ENCODE assay signal across 18 cellular contexts in genomic region chr3:109018828-109019227, GRCh38.
DNase-seq lines count a peak whose midpoint lies in the region; ATAC-seq and TF ChIP-seq lines count a peak whose summit lies in the region.
"Had no signal": no experiment of that assay in that cellular context is flagged by ENCODE, and none has a peak within 500 bp of the region (broad histone marks: within the 10 kb centered on the region; RNA-seq: fewer than 3 reads in every experiment).

No MANE protein-coding gene starts in this region.

- no peaks in the 10 kb centered on the region for H3K9me3 ChIP-seq in body of pancreas
- H3K9me3 ChIP-seq: esophagus squamous epithelium, left lung, vagina had no signal

- H3K27ac Mint-ChIP-seq in activated CD8-positive, alpha-beta T cell treated with anti-CD3 and anti-CD28 coated beads for 36 hours, result no peak overlapping the region
- H3K27ac Mint-ChIP-seq: activated B cell treated with CpG ODN at 0.5 μM for 24 hours; CD14-positive monocyte; naive B cell; stimulated activated effector memory CD8-positive, alpha-beta T cell treated with anti-CD3 and anti-CD28 coated beads, Interleukin-12 subunit alpha, Interleukin-12 subunit beta, amount 100 ng/mL, for 72 hours had no signal

- peaks cover 8% of the 10 kb centered on the region for H3K27me3 Mint-ChIP-seq in activated CD8-positive, alpha-beta T cell treated with anti-CD3 and anti-CD28 coated beads for 36 hours

- CTCF ChIA-PET in GM10248 (lab: Yijun Ruan, JAX), result interaction anchor here (0.7 to 1.6 kb wide), 13 partner anchors 9 to 541 kb away, joined by 3 to 5 read pairs (median 4); no protein-coding TSS in a partner anchor
- CTCF ChIA-PET in activated CD8-positive, alpha-beta T cell treated with anti-CD3 and anti-CD28 coated beads for 36 hours (lab: Charles Lee), result interaction anchor here (0.8 to 1.0 kb wide), 3 partner anchors 8 to 64 kb away, joined by 3 read pairs; no protein-coding TSS in a partner anchor

- H3K9me3 Mint-ChIP-seq in activated CD8-positive, alpha-beta T cell treated with anti-CD3 and anti-CD28 coated beads for 36 hours, result no peaks in the 10 kb centered on the region
- H3K9me3 Mint-ChIP-seq: activated B cell treated with CpG ODN at 0.5 μM for 24 hours; naive B cell; stimulated activated effector memory CD8-positive, alpha-beta T cell treated with anti-CD3 and anti-CD28 coated beads, Interleukin-12 subunit alpha, Interleukin-12 subunit beta, amount 100 ng/mL, for 72 hours had no signal

- H3K36me3 ChIP-seq in body of pancreas (replicated peaks in 1 of 2; ENCODE audit: insufficient read depth in 1 of 2, low read depth in 2 of 2), result no peaks in the 10 kb centered on the region
- H3K36me3 ChIP-seq: esophagus squamous epithelium, left lung, vagina had no signal

- H3K27ac ChIP-seq in body of pancreas, result no peak overlapping the region
- H3K27ac ChIP-seq: esophagus squamous epithelium, left lung, vagina had no signal

- TF ChIP-seq POLR2A in body of pancreas (IDR thresholded peaks at IDR 0.05), result no peak

- intact Hi-C loops in body of pancreas (cut with DNase I), result no loop called here
- intact Hi-C loops in activated CD8-positive, alpha-beta T cell treated with anti-CD3 and anti-CD28 coated beads for 36 hours (cut with micrococcal nuclease), result no loop called here

- no peaks in the 10 kb centered on the region for H3K27me3 ChIP-seq in body of pancreas
- H3K27me3 ChIP-seq: esophagus squamous epithelium, left lung, vagina had no signal

- no peak for DNase-seq in AG10803 (ENCODE audit: low read depth)
- DNase-seq in GM10248 (ENCODE audit: extremely low spot score), result no peak
- DNase-seq in NAMALWA (ENCODE audit: low spot score), result peak; percentile 7
- DNase-seq in body of pancreas, result peak in 3 of 4 donors; percentile 20 to 51 (median 28)
- DNase-seq in activated CD8-positive, alpha-beta T cell treated with anti-CD3 and anti-CD28 coated beads for 36 hours, result no peak
- no peak for DNase-seq in UCSD-AML1 (lab: John Stamatoyannopoulos, UW; ENCODE audit: unreplicated experiment)
- no peak for DNase-seq in germinal center (ENCODE audit: low spot score)
- DNase-seq: activated B cell treated with CpG ODN at 0.5 μM for 24 hours; esophagus squamous epithelium; hippocampal formation; left lung; naive B cell; NCI-H187; stimulated activated CD4-positive, alpha-beta T cell treated with anti-CD3 and anti-CD28 coated beads, Interleukin-4, amount 100 ng/mL, for 1 hour had no signal

- POLR2A ChIA-PET in GM10248 (lab: Yijun Ruan, JAX), result no interaction called here
- POLR2A ChIA-PET in activated CD8-positive, alpha-beta T cell treated with anti-CD3 and anti-CD28 coated beads for 36 hours (lab: Charles Lee), result no interaction called here

- H3K4me3 Mint-ChIP-seq in activated CD8-positive, alpha-beta T cell treated with anti-CD3 and anti-CD28 coated beads for 36 hours, result no peak overlapping the region
- H3K4me3 Mint-ChIP-seq: activated B cell treated with CpG ODN at 0.5 μM for 24 hours; CD14-positive monocyte; naive B cell; stimulated activated effector memory CD8-positive, alpha-beta T cell treated with anti-CD3 and anti-CD28 coated beads, Interleukin-12 subunit alpha, Interleukin-12 subunit beta, amount 100 ng/mL, for 72 hours had no signal

- H3K4me3 ChIP-seq in AG10803 (ENCODE audit: low read length) (no peak overlapping the region), body of pancreas (no peak overlapping the region)
- H3K4me3 ChIP-seq: esophagus squamous epithelium, left lung, vagina had no signal

- 57 to 64% methylated on average over 6 of the region's 6 CpGs for WGBS in body of pancreas, 2 donors

- ATAC-seq in body of pancreas (peak; percentile 42), GM18519 (IDR thresholded peaks at IDR 0.05; ENCODE audit: low FRiP score, unreplicated experiment) (no peak)
- ATAC-seq in activated CD8-positive, alpha-beta T cell treated with anti-CD3 and anti-CD28 coated beads for 36 hours, result no peak
- ATAC-seq: left lung; stimulated activated effector memory CD8-positive, alpha-beta T cell treated with anti-CD3 and anti-CD28 coated beads, Interleukin-12 subunit alpha, Interleukin-12 subunit beta, amount 100 ng/mL, for 72 hours had no signal

- H3K4me1 ChIP-seq in body of pancreas, result no peaks in the 10 kb centered on the region
- H3K4me1 ChIP-seq: esophagus squamous epithelium, left lung, vagina had no signal

- no peaks in the 10 kb centered on the region for H3K36me3 Mint-ChIP-seq in activated CD8-positive, alpha-beta T cell treated with anti-CD3 and anti-CD28 coated beads for 36 hours (ENCODE audit: low read depth)
- H3K36me3 Mint-ChIP-seq: CD14-positive monocyte; naive B cell; stimulated activated effector memory CD8-positive, alpha-beta T cell treated with anti-CD3 and anti-CD28 coated beads, Interleukin-12 subunit alpha, Interleukin-12 subunit beta, amount 100 ng/mL, for 72 hours had no signal

- no peaks in the 10 kb centered on the region for H3K4me1 Mint-ChIP-seq in activated CD8-positive, alpha-beta T cell treated with anti-CD3 and anti-CD28 coated beads for 36 hours (ENCODE audit: low read depth)
- H3K4me1 Mint-ChIP-seq: activated B cell treated with CpG ODN at 0.5 μM for 24 hours; CD14-positive monocyte; naive B cell; stimulated activated effector memory CD8-positive, alpha-beta T cell treated with anti-CD3 and anti-CD28 coated beads, Interleukin-12 subunit alpha, Interleukin-12 subunit beta, amount 100 ng/mL, for 72 hours had no signal

- TF ChIP-seq CTCF in AG10803 (conservative IDR thresholded peaks at IDR 0.05; ENCODE audit: low read length), result peak; percentile 10; the same call in 1 of the 2 replicates
- peak; percentile 35 for TF ChIP-seq CTCF in GM10248 (IDR thresholded peaks at IDR 0.05; ENCODE audit: control extremely low read depth, extremely low read depth, low read depth, missing control alignments)
- peak in 3 of 7 experiments; percentile 25 to 44 (median 32) for TF ChIP-seq CTCF in body of pancreas (IDR thresholded peaks at IDR 0.05)
- no peak for TF ChIP-seq CTCF in activated CD8-positive, alpha-beta T cell treated with anti-CD3 and anti-CD28 coated beads for 36 hours (IDR thresholded peaks at IDR 0.05)

Comparison
In these comparisons a context has a peak if more than half of its experiments do, and no peak if none do; other contexts are left out.
1. DNase-seq: peak in NAMALWA (single experiment) and body of pancreas (3 of 4); none in AG10803 (single experiment), GM10248 (single experiment), activated CD8-positive, alpha-beta T cell treated with anti-CD3 and anti-CD28 coated beads for 36 hours (single experiment), UCSD-AML1 (single experiment) and germinal center (single experiment).